In the genomic region with DNA sequence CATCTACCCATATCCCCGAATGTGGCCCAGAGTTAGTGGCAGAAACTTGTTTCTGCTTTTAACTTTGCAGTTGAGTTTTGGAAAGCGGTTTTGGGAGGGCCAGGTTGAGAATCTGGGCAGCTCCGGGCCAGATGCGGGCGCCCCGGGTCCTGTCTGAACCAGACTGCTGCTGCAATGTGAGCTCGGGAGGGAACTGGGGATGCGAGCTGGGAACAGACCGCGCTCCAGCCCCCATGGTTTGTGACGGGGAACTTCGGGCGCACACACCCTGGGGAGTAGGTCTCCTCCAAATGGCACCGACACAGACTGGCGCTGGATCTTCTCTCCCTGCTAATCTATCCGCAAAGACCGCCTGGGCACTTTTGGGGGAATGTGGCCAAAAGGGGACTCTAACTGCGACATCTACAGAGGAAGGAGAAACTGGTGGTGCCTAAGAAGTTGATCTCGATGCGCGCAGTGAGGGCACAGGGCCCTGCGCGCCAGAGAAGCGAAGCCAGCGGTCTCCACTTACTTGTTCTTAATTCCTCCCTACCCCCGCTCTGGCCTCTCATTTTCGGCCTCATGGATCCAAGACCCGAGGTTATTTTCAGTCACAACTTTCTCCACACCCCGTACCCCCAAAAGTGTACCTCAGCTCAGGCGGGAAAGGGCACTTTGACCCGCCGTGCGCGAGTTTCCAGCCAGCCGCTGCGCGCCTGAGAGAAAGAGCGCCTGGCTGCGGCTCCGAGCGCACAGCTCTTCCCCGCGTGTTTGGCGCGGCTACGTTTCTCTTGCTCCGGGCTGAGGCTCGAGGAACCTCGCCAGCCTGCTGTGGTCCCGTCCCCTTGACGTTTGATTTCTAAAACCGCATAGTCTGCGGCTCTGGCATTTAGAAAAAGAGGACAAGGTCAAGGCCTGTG, we compare ENCODE assay signal across 9 cellular contexts.
DNase-seq lines count a peak whose midpoint lies in the region; ATAC-seq and TF ChIP-seq lines count a peak whose summit lies in the region.
"Had no signal": no experiment of that assay in that cellular context is flagged by ENCODE, and none has a peak within 500 bp of the region (broad histone marks: within the 10 kb centered on the region; RNA-seq: fewer than 3 reads in every experiment).

No MANE protein-coding gene starts in this region.

- no peaks in the 10 kb centered on the region for H3K9me3 ChIP-seq in right atrium auricular region

- H3K27me3 ChIP-seq in right atrium auricular region (no peaks in the 10 kb centered on the region), rectal smooth muscle tissue (ENCODE audit: control insufficient read depth, insufficient read depth, low read length) (peaks cover 17% of the 10 kb centered on the region)

- peak overlapping the region; percentile 39 to 52 for H3K4me3 ChIP-seq in right atrium auricular region
- peak overlapping the region; percentile 57 for H3K4me3 ChIP-seq in rectal smooth muscle tissue (ENCODE audit: low read length)

- CTCF ChIA-PET in GM10248 (lab: Yijun Ruan, JAX), result no interaction called here

- no peak overlapping the region for H3K9ac ChIP-seq in rectal smooth muscle tissue (ENCODE audit: low read length)

- ATAC-seq in HG02678 (IDR thresholded peaks at IDR 0.05; ENCODE audit: unreplicated experiment), result no peak

- H3K27ac ChIP-seq in right atrium auricular region (peak overlapping the region in 1 of 2 donors; percentile 24), rectal smooth muscle tissue (ENCODE audit: low read depth, low read length) (no peak overlapping the region)
- H3K27ac ChIP-seq: Peyer's patch had no signal

- peaks cover 0 to 6% of the 10 kb centered on the region in 2 donors for H3K4me1 ChIP-seq in right atrium auricular region
- no peaks in the 10 kb centered on the region for H3K4me1 ChIP-seq in rectal smooth muscle tissue (ENCODE audit: control insufficient read depth, insufficient read depth, low read length)

- peak; percentile 8 for DNase-seq in GM10248 (ENCODE audit: extremely low spot score)
- peak; percentile 6 for DNase-seq in amniotic epithelial cell (ENCODE audit: low read depth)
- DNase-seq in right atrium auricular region (ENCODE audit: low spot score), result no peak
- no peak for DNase-seq in effector CD8-positive, alpha-beta T cell (lab: John Stamatoyannopoulos, UW)
- no peak for DNase-seq in SW480 (ENCODE audit: low spot score)
- DNase-seq in stimulated activated CD4-positive, alpha-beta T cell treated with anti-CD3 and anti-CD28 coated beads, Interleukin-2, amount 100 ng/mL, for 48 hours, result no peak
- DNase-seq: Peyer's patch had no signal

- POLR2A ChIA-PET in GM10248 (lab: Yijun Ruan, JAX), result no interaction called here

- TF ChIP-seq CTCF in GM10248 (IDR thresholded peaks at IDR 0.05; ENCODE audit: control extremely low read depth, extremely low read depth, low read depth, missing control alignments) (no peak), right atrium auricular region (IDR thresholded peaks at IDR 0.05) (no peak)

- H3K36me3 ChIP-seq in right atrium auricular region, result no peaks in the 10 kb centered on the region
- H3K36me3 ChIP-seq in rectal smooth muscle tissue (ENCODE audit: control insufficient read depth, insufficient read depth, low read length), result no peaks in the 10 kb centered on the region
- H3K36me3 ChIP-seq: Peyer's patch had no signal

Comparison
In these comparisons a context has a peak if more than half of its experiments do, and no peak if none do; other contexts are left out.
1. DNase-seq: peak in GM10248 (single experiment) and amniotic epithelial cell (single experiment); none in right atrium auricular region (single experiment), effector CD8-positive, alpha-beta T cell (single experiment), SW480 (single experiment) and stimulated activated CD4-positive, alpha-beta T cell treated with anti-CD3 and anti-CD28 coated beads, Interleukin-2, amount 100 ng/mL, for 48 hours (0 of 2).